Comparison of ENCODE assay signal across 7 cellular contexts in the genomic region with DNA sequence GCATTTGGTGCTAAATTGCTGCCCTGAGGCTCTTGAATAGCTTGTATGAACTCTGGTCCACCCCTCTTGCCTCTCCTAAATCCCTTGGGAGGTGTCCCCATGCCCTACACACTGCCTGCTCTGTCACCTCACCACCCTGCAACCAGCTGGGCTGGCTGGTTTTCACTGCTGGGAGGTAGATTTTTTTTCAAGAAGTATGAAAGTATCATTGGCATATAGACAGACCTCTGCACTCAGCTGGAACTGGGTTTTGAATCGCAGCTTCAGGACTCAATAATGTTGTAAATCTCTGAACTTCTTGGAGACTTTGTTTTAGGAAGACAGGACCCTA.
DNase-seq lines count a peak whose midpoint lies in the region; ATAC-seq and TF ChIP-seq lines count a peak whose summit lies in the region.

No MANE protein-coding gene starts in this region.

- no peaks in the 10 kb centered on the region for H3K27me3 ChIP-seq in upper lobe of left lung

- no peak for TF ChIP-seq CTCF in chondrocyte (IDR thresholded peaks at IDR 0.05)
- TF ChIP-seq CTCF in upper lobe of left lung (IDR thresholded peaks at IDR 0.05), result no peak

- H3K27ac Mint-ChIP-seq in chondrocyte (ENCODE audit: unreplicated experiment), result peak overlapping the region; percentile 83

- H3K4me3 ChIP-seq in skin epidermis, result no peak overlapping the region
- no peak overlapping the region for H3K4me3 ChIP-seq in upper lobe of left lung

- peaks cover 8 to 19% (median 13%) of the 10 kb centered on the region in 4 donors for H3K4me1 ChIP-seq in upper lobe of left lung

- whole genome bisulfite sequencing in upper lobe of left lung, 2 donors, result 57 to 71% methylated on average over 1 of the region's 1 CpG

- H3K36me3 Mint-ChIP-seq in chondrocyte (ENCODE audit: low read depth), result no peaks in the 10 kb centered on the region

- no peak overlapping the region for H3K4me3 Mint-ChIP-seq in chondrocyte (ENCODE audit: unreplicated experiment)

- no peaks in the 10 kb centered on the region for H3K9me3 ChIP-seq in upper lobe of left lung

- H3K27ac ChIP-seq in skin epidermis (peak overlapping the region in 17 of 21 experiments; percentile 0 to 76 (median 60)), upper lobe of left lung (peak overlapping the region in 1 of 4 donors; percentile 13)

- no peak for TF ChIP-seq POLR2A in upper lobe of left lung (IDR thresholded peaks at IDR 0.05)

- peaks cover 86% of the 10 kb centered on the region for H3K4me1 Mint-ChIP-seq in chondrocyte (ENCODE audit: low read depth)

- ATAC-seq in GM19463 (IDR thresholded peaks at IDR 0.05; ENCODE audit: unreplicated experiment) (peak; percentile 36), HG03432 (IDR thresholded peaks at IDR 0.05; ENCODE audit: unreplicated experiment) (peak; percentile 43), upper lobe of left lung (ENCODE audit: low FRiP score in 2 of 2) (no peak)

- DNase-seq in chondrocyte (ENCODE audit: low spot score) (no peak), NCI-H1092 (lab: John Stamatoyannopoulos, UW) (no peak), OCI-M1 (lab: John Stamatoyannopoulos, UW) (no peak), upper lobe of left lung (no peak)

- no peaks in the 10 kb centered on the region for H3K27me3 Mint-ChIP-seq in chondrocyte (ENCODE audit: low read depth)

- no peaks in the 10 kb centered on the region for H3K36me3 ChIP-seq in upper lobe of left lung

- H3K9me3 Mint-ChIP-seq in chondrocyte (ENCODE audit: low read depth), result no peaks in the 10 kb centered on the region

- no peak for TF ChIP-seq EP300 in upper lobe of left lung (IDR thresholded peaks at IDR 0.05)

Comparison
In these comparisons a context has a peak if more than half of its experiments do, and no peak if none do; other contexts are left out.
1. ATAC-seq: peak in GM19463 (single experiment) and HG03432 (single experiment); none in upper lobe of left lung (0 of 2).